ENCODE assay signal across 8 cellular contexts in the genomic region with DNA sequence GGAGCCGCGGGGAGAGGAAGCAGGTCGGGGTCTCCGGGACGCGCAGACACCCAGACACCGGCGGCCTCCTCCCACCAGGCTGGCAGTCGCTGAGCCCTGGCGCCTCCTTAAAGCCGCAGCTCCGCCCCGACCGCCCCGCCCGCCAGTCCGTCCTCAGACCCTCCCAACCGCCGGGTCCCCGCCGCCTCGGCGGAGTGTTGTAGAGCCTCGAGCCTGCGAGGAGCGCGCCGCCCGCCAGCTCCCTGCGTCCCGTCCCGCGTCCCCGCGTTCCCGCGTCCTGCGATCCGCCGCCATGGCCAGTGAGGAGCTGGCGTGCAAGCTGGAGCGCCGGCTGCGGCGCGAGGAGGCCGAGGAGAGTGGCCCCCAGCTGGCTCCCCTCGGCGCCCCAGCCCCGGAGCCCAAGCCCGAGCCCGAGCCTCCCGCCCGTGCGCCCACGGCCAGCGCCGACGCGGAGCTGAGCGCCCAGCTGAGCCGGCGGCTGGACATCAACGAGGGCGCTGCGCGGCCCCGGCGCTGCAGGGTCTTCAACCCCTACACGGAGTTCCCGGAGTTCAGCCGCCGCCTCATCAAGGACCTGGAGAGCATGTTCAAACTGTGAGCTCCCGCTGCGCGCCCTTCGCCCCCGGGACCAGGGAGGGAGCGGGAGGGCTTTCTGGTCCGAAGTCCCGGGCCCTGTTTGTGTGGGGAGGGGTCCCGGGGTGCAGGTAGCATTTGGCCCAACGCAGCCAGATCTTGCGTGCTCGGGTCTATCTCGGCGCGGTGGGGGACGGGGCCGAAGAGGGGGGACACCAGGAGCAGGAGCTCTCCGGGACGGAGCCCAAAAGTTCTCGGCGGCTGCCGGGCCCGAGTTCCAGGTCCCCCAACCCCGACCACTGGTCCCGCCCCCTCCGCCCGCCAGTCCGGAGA. TPM values are rescaled to one million over a fixed set of nuclear protein-coding genes. Genes with fewer than 3 reads are reported as not detected.
DNase-seq lines count a peak whose midpoint lies in the region; ATAC-seq and TF ChIP-seq lines count a peak whose summit lies in the region.

Gene EFHD1, plus strand, starts transcription at position 192 of the 906 bp plus-strand sequence. Its CDS starts 101 bp downstream, at position 293.

- DNase-seq in NCI-H526 treated with DMSO at 0.1 percent for 48 hours (lab: John Stamatoyannopoulos, UW) (peak; percentile 21), esophagus muscularis mucosa (ENCODE audit: extremely low spot score) (no peak), mucosa of gallbladder (ENCODE audit: low spot score) (peak; percentile 49), NK-92 (lab: John Stamatoyannopoulos, UW; ENCODE audit: unreplicated experiment) (no peak)
- DNase-seq in activated T-cell treated with anti-CD3 and anti-CD28 coated beads, Interleukin-2, amount 50 U/mL, for 4 hours = peak; percentile 47
- DNase-seq in stimulated activated CD8-positive, alpha-beta memory T cell treated with anti-CD3 and anti-CD28 coated beads, Interleukin-4, amount 100 ng/mL, for 1 hour (ENCODE audit: low read depth in 2 of 2, low spot score in 1 of 2) = peak; percentile 5 to 15

- ATAC-seq in GM18505 (IDR thresholded peaks at IDR 0.05; ENCODE audit: unreplicated experiment) (peak; percentile 58), HG02678 (IDR thresholded peaks at IDR 0.05; ENCODE audit: unreplicated experiment) (no peak)
- peak; percentile 83 to 93 for ATAC-seq in activated T-cell treated with anti-CD3 and anti-CD28 coated beads, Interleukin-2, amount 50 U/mL, for 4 hours

- no peaks in the 10 kb centered on the region for H3K9me3 Mint-ChIP-seq in activated T-cell treated with anti-CD3 and anti-CD28 coated beads, Interleukin-2, amount 50 U/mL, for 4 hours

- WGBS in esophagus muscularis mucosa = 2% methylated on average over 50 of the region's 101 CpGs

- intact Hi-C loops in esophagus muscularis mucosa (cut with DNase I) = no loop called here

- H3K4me3 ChIP-seq in esophagus muscularis mucosa = peak within 1 kb of the TSS; percentile 57 to 78 (median 66)

- peaks cover 6 to 30% (median 28%) of the 10 kb centered on the region in 4 donors for H3K4me1 ChIP-seq in esophagus muscularis mucosa

- TF ChIP-seq POLR2A in GM18505 (IDR thresholded peaks at IDR 0.05; ENCODE audit: borderline replicate concordance, extremely low read depth, insufficient read depth, insufficient read length) (no peak), esophagus muscularis mucosa (IDR thresholded peaks at IDR 0.05; ENCODE audit: low read depth) (no peak)

- peaks cover 7% of the 10 kb centered on the region for H3K4me1 Mint-ChIP-seq in activated T-cell treated with anti-CD3 and anti-CD28 coated beads, Interleukin-2, amount 50 U/mL, for 4 hours (ENCODE audit: low read depth)

- no peaks in the 10 kb centered on the region for H3K9me3 ChIP-seq in esophagus muscularis mucosa

- H3K27me3 ChIP-seq in esophagus muscularis mucosa = peaks cover 9 to 69% (median 25%) of the 10 kb centered on the region in 4 donors

- peak within 1 kb of the TSS; percentile 65 to 83 (median 76) for H3K27ac ChIP-seq in esophagus muscularis mucosa (replicated peaks in 1 of 4)

- no peak for TF ChIP-seq EP300 in esophagus muscularis mucosa (IDR thresholded peaks at IDR 0.05)

- no peaks in the 10 kb centered on the region for H3K36me3 Mint-ChIP-seq in activated T-cell treated with anti-CD3 and anti-CD28 coated beads, Interleukin-2, amount 50 U/mL, for 4 hours (ENCODE audit: insufficient read depth)

- H3K36me3 ChIP-seq in esophagus muscularis mucosa = no peaks in the 10 kb centered on the region

- peaks cover 56% of the 10 kb centered on the region for H3K27me3 Mint-ChIP-seq in activated T-cell treated with anti-CD3 and anti-CD28 coated beads, Interleukin-2, amount 50 U/mL, for 4 hours (ENCODE audit: low read depth)

- TF ChIP-seq CTCF in esophagus muscularis mucosa (IDR thresholded peaks at IDR 0.05) = no peak

- peak within 1 kb of the TSS; percentile 29 for H3K4me3 Mint-ChIP-seq in activated T-cell treated with anti-CD3 and anti-CD28 coated beads, Interleukin-2, amount 50 U/mL, for 4 hours

RNA-seq across cellular contexts. Expression of gene EFHD1, which starts in this region (rescaled TPM):
- under 1 TPM; 0.16 to 0.69 (median 0.35) TPM for total RNA-seq in activated T-cell treated with anti-CD3 and anti-CD28 coated beads, Interleukin-2, amount 50 U/mL, for 4 hours
- total RNA-seq in esophagus muscularis mucosa (10 to 100 TPM; 13.3 to 23.7 (median 15.3) TPM), mucosa of gallbladder (6.0 TPM)

Comparison
In these comparisons a context has a peak if more than half of its experiments do, and no peak if none do; other contexts are left out.
1. Peak in DNase-seq and ATAC-seq in activated T-cell treated with anti-CD3 and anti-CD28 coated beads, Interleukin-2, amount 50 U/mL, for 4 hours; RNA of the gene not detected or under 1 TPM.
2. DNase-seq: peak in NCI-H526 treated with DMSO at 0.1 percent for 48 hours (single experiment), mucosa of gallbladder (single experiment) and stimulated activated CD8-positive, alpha-beta memory T cell treated with anti-CD3 and anti-CD28 coated beads, Interleukin-4, amount 100 ng/mL, for 1 hour (2 of 2); none in esophagus muscularis mucosa (single experiment) and NK-92 (single experiment).